12 cellular contexts compared by ENCODE assay signal in genomic region chr20:63934271-63935068, GRCh38. TPM values are rescaled to one million over a fixed set of nuclear protein-coding genes. Genes with fewer than 3 reads are reported as not detected.
DNase-seq lines count a peak whose midpoint lies in the region; ATAC-seq and TF ChIP-seq lines count a peak whose summit lies in the region.
"Had no signal": no experiment of that assay in that cellular context is flagged by ENCODE, and none has a peak within 500 bp of the region (broad histone marks: within the 10 kb centered on the region; RNA-seq: fewer than 3 reads in every experiment).

No MANE protein-coding gene starts in this region.

- H3K4me2 ChIP-seq in PC-3 (ENCODE audit: low read length), result no peak overlapping the region
- no peak overlapping the region for H3K4me2 ChIP-seq in fibroblast of lung (ENCODE audit: extremely low read depth, insufficient read depth, low read length)

- H3K27ac Mint-ChIP-seq in progenitor cell of endocrine pancreas, result peak overlapping the region; percentile 43
- no peak overlapping the region for H3K27ac Mint-ChIP-seq in CD8-positive, alpha-beta T cell

- H3K9me3 Mint-ChIP-seq in progenitor cell of endocrine pancreas (ENCODE audit: low read depth), result no peaks in the 10 kb centered on the region
- H3K9me3 Mint-ChIP-seq in CD8-positive, alpha-beta T cell, result no peaks in the 10 kb centered on the region

- H2AFZ ChIP-seq in PC-3 (ENCODE audit: low read length) (no peak overlapping the region), fibroblast of lung (ENCODE audit: low read length) (no peak overlapping the region)

- peaks cover 25% of the 10 kb centered on the region for H3K36me3 Mint-ChIP-seq in progenitor cell of endocrine pancreas (ENCODE audit: insufficient read depth)
- peaks cover 66% of the 10 kb centered on the region for H3K36me3 Mint-ChIP-seq in CD8-positive, alpha-beta T cell

- H3K9me3 ChIP-seq in PC-3 (ENCODE audit: low read length) (no peaks in the 10 kb centered on the region), fibroblast of lung (ENCODE audit: control insufficient read depth, insufficient read depth, low read depth, low read length) (no peaks in the 10 kb centered on the region)
- no peaks in the 10 kb centered on the region for H3K9me3 ChIP-seq in CD8-positive, alpha-beta T cell (ENCODE audit: low read length)

- ATAC-seq in PC-3, result no peak; the same call in 1 of the 2 replicates
- no peak for ATAC-seq in CD8-positive, alpha-beta T cell

- H3K27ac ChIP-seq in PC-3 (ENCODE audit: low read length) (no peak overlapping the region), fibroblast of lung (ENCODE audit: insufficient read depth, low read length) (no peak overlapping the region)
- no peak overlapping the region for H3K27ac ChIP-seq in CD8-positive, alpha-beta T cell (ENCODE audit: low read depth, low read length)

- H3K9ac ChIP-seq in PC-3 (ENCODE audit: low read length) (no peak overlapping the region), fibroblast of lung (ENCODE audit: insufficient read depth, low read length) (no peak overlapping the region)

- TF ChIP-seq CTCF in GM12872 (IDR thresholded peaks at IDR 0.05; ENCODE audit: insufficient read depth, low read depth, low read length) (peak; percentile 35; the same call in 1 of the 3 replicates), PC-3 (conservative IDR thresholded peaks at IDR 0.05; ENCODE audit: low read depth, low read length) (peak; percentile 47; the same call in 1 of the 2 replicates), fibroblast of lung (conservative IDR thresholded peaks at IDR 0.05 in 1 of 2, IDR thresholded peaks at IDR 0.05 in 1 of 2; ENCODE audit: low read depth in 1 of 2, low read length in 2 of 2) (peak; percentile 22 to 34), progenitor cell of endocrine pancreas (IDR thresholded peaks at IDR 0.05; ENCODE audit: unreplicated experiment) (peak; percentile 48)
- no peak for TF ChIP-seq CTCF in CD8-positive, alpha-beta T cell (IDR thresholded peaks at IDR 0.05)

- H3K79me2 ChIP-seq in PC-3 (ENCODE audit: low read length) (no peaks in the 10 kb centered on the region), fibroblast of lung (ENCODE audit: control insufficient read depth, insufficient read depth, low read length) (peaks cover 1% of the 10 kb centered on the region)

- no peaks in the 10 kb centered on the region for H3F3A ChIP-seq in PC-3 (ENCODE audit: low read length, unreplicated experiment)

- H3K4me1 ChIP-seq in PC-3 (ENCODE audit: insufficient read depth, low read length) (no peaks in the 10 kb centered on the region), fibroblast of lung (ENCODE audit: control insufficient read depth, extremely low read depth, insufficient read depth, low read length) (no peaks in the 10 kb centered on the region)
- no peaks in the 10 kb centered on the region for H3K4me1 ChIP-seq in CD8-positive, alpha-beta T cell (ENCODE audit: insufficient read depth, low read length)

- no peak overlapping the region for H3K4me3 ChIP-seq in PC-3 (ENCODE audit: low read length)
- H3K4me3 ChIP-seq in fibroblast of lung (replicated peaks in 1 of 4; ENCODE audit: control extremely low read depth in 1 of 4, insufficient read depth in 1 of 4, low read depth in 3 of 4, low read length in 4 of 4), result no peak overlapping the region
- H3K4me3 ChIP-seq in CD8-positive, alpha-beta T cell (ENCODE audit: low read depth, low read length), result no peak overlapping the region

- H3K4me3 Mint-ChIP-seq in progenitor cell of endocrine pancreas (ENCODE audit: low read depth), result no peak overlapping the region
- no peak overlapping the region for H3K4me3 Mint-ChIP-seq in CD8-positive, alpha-beta T cell

- H4K20me1 ChIP-seq in PC-3 (ENCODE audit: low read length) (no peaks in the 10 kb centered on the region), fibroblast of lung (ENCODE audit: control insufficient read depth, extremely low read depth, insufficient read depth, low read length) (no peaks in the 10 kb centered on the region)

- peaks cover 31% of the 10 kb centered on the region; the same call in 1 of the 2 replicates for H3K36me3 ChIP-seq in PC-3 (ENCODE audit: low read depth, low read length)
- H3K36me3 ChIP-seq in fibroblast of lung (ENCODE audit: control insufficient read depth, insufficient read depth, low read length), result peaks cover 21% of the 10 kb centered on the region
- peaks cover 36% of the 10 kb centered on the region for H3K36me3 ChIP-seq in CD8-positive, alpha-beta T cell (ENCODE audit: insufficient read depth, low read length)

- H3K27me3 ChIP-seq in PC-3 (ENCODE audit: low read length) (no peaks in the 10 kb centered on the region), fibroblast of lung (ENCODE audit: control insufficient read depth, insufficient read depth, low read length) (no peaks in the 10 kb centered on the region)
- H3K27me3 ChIP-seq in CD8-positive, alpha-beta T cell (ENCODE audit: insufficient read depth, low read length), result no peaks in the 10 kb centered on the region

- H3K9me2 ChIP-seq in PC-3 (replicated peaks; ENCODE audit: low read length), result no peaks in the 10 kb centered on the region

- intact Hi-C loops in PC-3 (cut with micrococcal nuclease), result no loop called here
- intact Hi-C loops in CD8-positive, alpha-beta T cell (cut with DNase I, micrococcal nuclease), result no loop called here

- DNase-seq in PC-3 (no peak), fibroblast of lung (ENCODE audit: low read depth in 2 of 2) (no peak), progenitor cell of endocrine pancreas (ENCODE audit: low spot score, unreplicated experiment) (no peak), SKM-1 (lab: John Stamatoyannopoulos, UW; ENCODE audit: unreplicated experiment) (no peak), NCI-H1105 treated with DMSO at 0.1 percent for 48 hours (lab: John Stamatoyannopoulos, UW) (no peak)
- no peak for DNase-seq in CD8-positive, alpha-beta T cell
- DNase-seq: aorta, head of caudate nucleus, NCI-H2081 treated with DMSO at 0.1 percent for 48 hours had no signal

- POLR2A ChIA-PET in PC-3 (lab: Charles Lee; ENCODE audit: unreplicated experiment), result no interaction called here
- POLR2A ChIA-PET in CD8-positive, alpha-beta T cell (lab: Charles Lee), result no interaction called here

- BruUV-seq in PC-3 (replicated peaks; lab: Mats Ljungman, UMichigan), result no TSS peak

- H3K27me3 Mint-ChIP-seq in progenitor cell of endocrine pancreas, result no peaks in the 10 kb centered on the region
- no peaks in the 10 kb centered on the region for H3K27me3 Mint-ChIP-seq in CD8-positive, alpha-beta T cell (ENCODE audit: low read depth)

- H3K4me1 Mint-ChIP-seq in progenitor cell of endocrine pancreas (ENCODE audit: low read depth), result no peaks in the 10 kb centered on the region
- no peaks in the 10 kb centered on the region for H3K4me1 Mint-ChIP-seq in CD8-positive, alpha-beta T cell (ENCODE audit: low read depth)

- CTCF ChIA-PET in PC-3 (lab: Charles Lee), result no interaction called here
- CTCF ChIA-PET in CD8-positive, alpha-beta T cell (lab: Charles Lee), result interaction anchor here (1.4 to 1.5 kb wide), 2 partner anchors 39 to 123 kb away, joined by 3 to 8 read pairs; no protein-coding TSS in a partner anchor

RNA-seq across cellular contexts. Expression of gene UCKL1, which starts 21.7 kb away (rescaled TPM):
- 37.2 and 47.4 TPM in 2 replicates for total RNA-seq in PC-3 (2014; rRNA removed)
- total RNA-seq in fibroblast of lung, result 20.8 and 27.9 TPM in 2 replicates
- 16.4 and 16.7 TPM in 2 replicates for polyA plus RNA-seq in fibroblast of lung
- 17.6 and 20.6 TPM in 2 replicates for polyA plus RNA-seq in fibroblast of lung (2012)
- polyA minus RNA-seq in fibroblast of lung (ENCODE audit: low replicate concordance), result 16.2 and 19.7 TPM in 2 replicates
- 78.9 and 79.2 TPM in 2 replicates for total RNA-seq in progenitor cell of endocrine pancreas
- total RNA-seq in CD8-positive, alpha-beta T cell, result 10 to 100 TPM; 29.6 to 33.7 TPM

RNA-seq across cellular contexts. Expression of gene ZNF512B, which starts 35.3 kb away (rescaled TPM):
- total RNA-seq in PC-3 (2014; rRNA removed) (18.0 and 24.1 TPM in 2 replicates), fibroblast of lung (6.4 and 8.4 TPM in 2 replicates), progenitor cell of endocrine pancreas (49.4 and 50.5 TPM in 2 replicates)
- polyA plus RNA-seq in fibroblast of lung, result 3.5 and 3.7 TPM in 2 replicates
- 12.4 and 12.9 TPM in 2 replicates for polyA plus RNA-seq in fibroblast of lung (2012)
- 11.4 and 14.8 TPM in 2 replicates for polyA minus RNA-seq in fibroblast of lung (ENCODE audit: low replicate concordance)
- total RNA-seq in CD8-positive, alpha-beta T cell, result 10 to 100 TPM; 13.9 to 14.9 TPM

RNA-seq across cellular contexts. Expression of gene DNAJC5, which starts 39.5 kb away (rescaled TPM):
- total RNA-seq in PC-3 (2014; rRNA removed) (73.7 and 80.1 TPM in 2 replicates), fibroblast of lung (35.7 and 48.9 TPM in 2 replicates), progenitor cell of endocrine pancreas (41.8 and 42.3 TPM in 2 replicates)
- polyA plus RNA-seq in fibroblast of lung, result 29.2 and 29.6 TPM in 2 replicates
- polyA plus RNA-seq in fibroblast of lung (2012), result 36.3 and 40.0 TPM in 2 replicates
- polyA minus RNA-seq in fibroblast of lung (ENCODE audit: low replicate concordance), result 72.3 and 78.4 TPM in 2 replicates
- 10 to 100 TPM; 24.3 TPM for total RNA-seq in CD8-positive, alpha-beta T cell

RNA-seq across cellular contexts. Expression of gene SAMD10, which starts 45.0 kb away (rescaled TPM):
- 7.4 and 13.4 TPM in 2 replicates for total RNA-seq in PC-3 (2014; rRNA removed)
- 0.77 and 0.99 TPM in 2 replicates for total RNA-seq in fibroblast of lung
- 0.37 and 0.86 TPM in 2 replicates for polyA plus RNA-seq in fibroblast of lung
- polyA plus RNA-seq in fibroblast of lung (2012), result 1.2 and 3.3 TPM in 2 replicates
- 0.27 and 1.4 TPM in 2 replicates for polyA minus RNA-seq in fibroblast of lung (ENCODE audit: low replicate concordance)
- total RNA-seq in progenitor cell of endocrine pancreas, result 12.8 and 14.0 TPM in 2 replicates
- 1 to 10 TPM; 7.3 to 8.6 TPM for total RNA-seq in CD8-positive, alpha-beta T cell
- total RNA-seq: G401, SK-MEL-5 had no signal

RNA-seq across cellular contexts. Expression of gene PRPF6, which starts 46.5 kb away (rescaled TPM):
- total RNA-seq in PC-3 (2014; rRNA removed), result 67.1 and 87.2 TPM in 2 replicates
- 52.0 and 55.2 TPM in 2 replicates for total RNA-seq in fibroblast of lung
- 28.2 and 40.5 TPM in 2 replicates for polyA plus RNA-seq in fibroblast of lung
- 48.5 and 62.9 TPM in 2 replicates for polyA plus RNA-seq in fibroblast of lung (2012)
- 58.5 and 85.6 TPM in 2 replicates for polyA minus RNA-seq in fibroblast of lung (ENCODE audit: low replicate concordance)
- 74.7 and 76.4 TPM in 2 replicates for total RNA-seq in progenitor cell of endocrine pancreas
- 10 to 100 TPM; 51.6 to 51.9 TPM for total RNA-seq in CD8-positive, alpha-beta T cell
